14 cellular contexts compared by ENCODE assay signal in the genomic region with DNA sequence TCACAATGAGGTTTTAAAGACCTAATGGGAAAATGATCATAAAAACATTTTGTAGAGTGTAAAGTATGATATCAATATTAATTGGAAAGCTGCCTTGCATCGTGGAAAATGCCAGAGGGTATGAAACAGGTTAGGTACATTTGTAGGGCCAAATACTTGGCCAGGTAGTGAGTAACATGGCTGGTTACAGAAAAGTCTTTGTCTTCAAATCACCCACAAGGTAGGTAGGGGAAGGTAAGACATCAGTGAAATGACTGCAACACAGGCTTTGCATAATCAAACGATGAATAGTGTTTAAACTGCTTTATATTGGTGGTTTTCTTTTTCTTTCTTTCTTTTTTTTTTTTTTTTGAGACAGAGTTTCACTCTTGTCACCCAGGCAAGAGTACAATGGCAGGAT.
DNase-seq lines count a peak whose midpoint lies in the region; ATAC-seq, FAIRE-seq and TF ChIP-seq lines count a peak whose summit lies in the region.
"Had no signal": no experiment of that assay in that cellular context is flagged by ENCODE, and none has a peak within 500 bp of the region (broad histone marks: within the 10 kb centered on the region; RNA-seq: fewer than 3 reads in every experiment).

No MANE protein-coding gene starts in this region.

- no peak for FAIRE-seq in bronchial epithelial cell (lab: Jason Lieb, UNC)
- FAIRE-seq: pancreas had no signal

- peak overlapping the region; percentile 91 for H3K27ac ChIP-seq in left ventricle myocardium inferior (replicated peaks)
- H3K27ac ChIP-seq in neural progenitor cell = no peak overlapping the region

- no peak overlapping the region for H3K9ac ChIP-seq in neural progenitor cell

- DNase-seq in left ventricle myocardium inferior (no peak), cardiac septum (ENCODE audit: low spot score) (no peak), bronchial epithelial cell (ENCODE audit: low read depth) (peak; percentile 35), neural progenitor cell (ENCODE audit: low spot score) (no peak), NCI-H187 treated with DMSO at 0.1 percent for 48 hours (lab: John Stamatoyannopoulos, UW) (no peak), HFFc6 (no peak), T-helper 1 cell (no peak)
- DNase-seq: activated T-cell treated with anti-CD3 and anti-CD28 coated beads, Interleukin-2, amount 50 U/mL, for 1 hour; CD4-positive, CD25-positive, alpha-beta regulatory T cell; effector CD8-positive, alpha-beta T cell; NCI-H1436 treated with DMSO at 0.1 percent for 48 hours; pancreas; trophoblast cell had no signal

- intact Hi-C loops in left ventricle myocardium inferior (cut with micrococcal nuclease) (no loop called here), cardiac septum (cut with DNase I) (loop anchor here (10.0 kb wide), 1 partner anchor 63 kb away; a partner anchor contains a TSS)

- H3K9me3 ChIP-seq in left ventricle myocardium inferior (replicated peaks) (no peaks in the 10 kb centered on the region), neural progenitor cell (ENCODE audit: low read depth) (no peaks in the 10 kb centered on the region)
- H3K9me3 ChIP-seq: pancreas had no signal

- H3K9me3 Mint-ChIP-seq in neural progenitor cell = no peaks in the 10 kb centered on the region
- no peaks in the 10 kb centered on the region for H3K9me3 Mint-ChIP-seq in HFFc6
- H3K9me3 Mint-ChIP-seq: CD4-positive, CD25-positive, alpha-beta regulatory T cell had no signal

- H3K79me2 ChIP-seq in neural progenitor cell (ENCODE audit: low read depth) = no peaks in the 10 kb centered on the region

- H3K4me3 Mint-ChIP-seq in neural progenitor cell = no peak overlapping the region
- H3K4me3 Mint-ChIP-seq in HFFc6 = no peak overlapping the region

- H3K27ac Mint-ChIP-seq in neural progenitor cell (no peak overlapping the region), HFFc6 (no peak overlapping the region)

- no peak for TF ChIP-seq CTCF in left ventricle myocardium inferior (IDR thresholded peaks at IDR 0.05; ENCODE audit: borderline replicate concordance)
- no peak for TF ChIP-seq CTCF in bronchial epithelial cell (IDR thresholded peaks at IDR 0.05; ENCODE audit: insufficient read depth, low read length, severe bottlenecking)
- TF ChIP-seq CTCF in neural progenitor cell (IDR thresholded peaks at IDR 0.05) = no peak
- no peak for TF ChIP-seq CTCF in HFFc6 (IDR thresholded peaks at IDR 0.05)

- no peak for ATAC-seq in GM19455 (IDR thresholded peaks at IDR 0.05; ENCODE audit: unreplicated experiment)

- peaks cover 81% of the 10 kb centered on the region for H3K4me1 ChIP-seq in left ventricle myocardium inferior
- H3K4me1 ChIP-seq in neural progenitor cell = peaks cover 4% of the 10 kb centered on the region

- peaks cover 13% of the 10 kb centered on the region for H3K36me3 ChIP-seq in left ventricle myocardium inferior
- no peaks in the 10 kb centered on the region for H3K36me3 ChIP-seq in bronchial epithelial cell (ENCODE audit: control insufficient read depth, insufficient read depth, low read length)
- H3K36me3 ChIP-seq in neural progenitor cell = no peaks in the 10 kb centered on the region
- H3K36me3 ChIP-seq: pancreas had no signal

- H3K4me3 ChIP-seq in left ventricle myocardium inferior (no peak overlapping the region), bronchial epithelial cell (ENCODE audit: low read depth, low read length) (no peak overlapping the region), neural progenitor cell (no peak overlapping the region)

- H3K4me2 ChIP-seq in neural progenitor cell = peak overlapping the region; percentile 75

- H3K27me3 Mint-ChIP-seq in neural progenitor cell (ENCODE audit: insufficient read depth, low read depth) = peaks cover 2% of the 10 kb centered on the region
- peaks cover 7% of the 10 kb centered on the region for H3K27me3 Mint-ChIP-seq in HFFc6 (ENCODE audit: insufficient read depth)

- H3K27me3 ChIP-seq in left ventricle myocardium inferior (ENCODE audit: low read depth) (no peaks in the 10 kb centered on the region), bronchial epithelial cell (ENCODE audit: control insufficient read depth, insufficient read depth, low read length) (no peaks in the 10 kb centered on the region), neural progenitor cell (peaks cover 9% of the 10 kb centered on the region)
- H3K27me3 ChIP-seq: pancreas had no signal

- no peaks in the 10 kb centered on the region for H3K4me1 Mint-ChIP-seq in neural progenitor cell
- H3K4me1 Mint-ChIP-seq in HFFc6 (ENCODE audit: low read depth) = peaks cover 6% of the 10 kb centered on the region; the same call in 1 of the 2 replicates

- no peak overlapping the region for H2AFZ ChIP-seq in neural progenitor cell (replicated peaks)

- no peaks in the 10 kb centered on the region for H4K20me1 ChIP-seq in neural progenitor cell (ENCODE audit: low read depth)

- H3F3A ChIP-seq in neural progenitor cell (ENCODE audit: low read depth) = peaks cover 7% of the 10 kb centered on the region

- peaks cover 5% of the 10 kb centered on the region for H3K36me3 Mint-ChIP-seq in neural progenitor cell
- peaks cover 7% of the 10 kb centered on the region for H3K36me3 Mint-ChIP-seq in HFFc6 (ENCODE audit: low read depth)
- H3K36me3 Mint-ChIP-seq: CD4-positive, CD25-positive, alpha-beta regulatory T cell had no signal
